In genomic region chr5:5644249-5644648, GRCh38 we compare ENCODE assay signal across 19 cellular contexts.
A peak's percentile ranks its signal among the peaks of the same experiment; 100 is the strongest.
DNase-seq lines count a peak whose midpoint lies in the region; ATAC-seq and TF ChIP-seq lines count a peak whose summit lies in the region.
"Had no signal": no experiment of that assay in that cellular context is flagged by ENCODE, and none has a peak within 500 bp of the region (broad histone marks: within the 10 kb centered on the region; RNA-seq: fewer than 3 reads in every experiment).

No MANE protein-coding gene starts in this region.

- H3F3A ChIP-seq in GM23338 (replicated peaks; ENCODE audit: low read depth): no peaks in the 10 kb centered on the region

- no peaks in the 10 kb centered on the region for H3K79me2 ChIP-seq in GM23338 (replicated peaks; ENCODE audit: insufficient read depth)

- H3K36me3 Mint-ChIP-seq in GM23338 (ENCODE audit: low read depth): no peaks in the 10 kb centered on the region
- no peaks in the 10 kb centered on the region for H3K36me3 Mint-ChIP-seq in stimulated activated memory B cell treated with anti-CD40 and anti-IgM and Interleukin-4, amounts not matched to agents 10 μg/mL and 1 μg/mL and 100 μg/mL, for 72 hours
- H3K36me3 Mint-ChIP-seq: CD4-positive, CD25-positive, alpha-beta regulatory T cell; CD8-positive, alpha-beta memory T cell had no signal

- H3K27me3 ChIP-seq in GM23338 (ENCODE audit: insufficient read depth) (no peaks in the 10 kb centered on the region), esophagus muscularis mucosa (no peaks in the 10 kb centered on the region), stomach smooth muscle (ENCODE audit: control insufficient read depth in 1 of 2, insufficient read depth in 2 of 2, low read length in 2 of 2) (no peaks in the 10 kb centered on the region)
- H3K27me3 ChIP-seq: BE2C had no signal

- H3K27ac Mint-ChIP-seq in GM23338: no peak overlapping the region
- H3K27ac Mint-ChIP-seq in stimulated activated memory B cell treated with anti-CD40 and anti-IgM and Interleukin-4, amounts not matched to agents 10 μg/mL and 1 μg/mL and 100 μg/mL, for 72 hours: no peak overlapping the region
- H3K27ac Mint-ChIP-seq: CD4-positive, CD25-positive, alpha-beta regulatory T cell; CD8-positive, alpha-beta memory T cell had no signal

- H3K4me1 Mint-ChIP-seq in GM23338: peaks cover 5% of the 10 kb centered on the region; the same call in 1 of the 3 replicates
- H3K4me1 Mint-ChIP-seq in stimulated activated memory B cell treated with anti-CD40 and anti-IgM and Interleukin-4, amounts not matched to agents 10 μg/mL and 1 μg/mL and 100 μg/mL, for 72 hours: peaks cover 7% of the 10 kb centered on the region
- H3K4me1 Mint-ChIP-seq: CD4-positive, CD25-positive, alpha-beta regulatory T cell; CD8-positive, alpha-beta memory T cell had no signal

- H3K27me3 Mint-ChIP-seq in GM23338 (ENCODE audit: insufficient read depth, low read depth, poor library complexity): peaks cover 1% of the 10 kb centered on the region
- peaks cover 9% of the 10 kb centered on the region for H3K27me3 Mint-ChIP-seq in stimulated activated memory B cell treated with anti-CD40 and anti-IgM and Interleukin-4, amounts not matched to agents 10 μg/mL and 1 μg/mL and 100 μg/mL, for 72 hours
- H3K27me3 Mint-ChIP-seq: CD4-positive, CD25-positive, alpha-beta regulatory T cell had no signal

- TF ChIP-seq POLR2A in esophagus muscularis mucosa (IDR thresholded peaks at IDR 0.05; ENCODE audit: low read depth): no peak

- H3K36me3 ChIP-seq in GM23338 (ENCODE audit: insufficient read depth) (no peaks in the 10 kb centered on the region), esophagus muscularis mucosa (no peaks in the 10 kb centered on the region), stomach smooth muscle (ENCODE audit: control insufficient read depth in 2 of 2, insufficient read depth in 2 of 2, low read length in 2 of 2) (no peaks in the 10 kb centered on the region)
- H3K36me3 ChIP-seq: BE2C had no signal

- H3K4me1 ChIP-seq in GM23338 (ENCODE audit: insufficient read depth) (no peaks in the 10 kb centered on the region), esophagus muscularis mucosa (peaks cover 3 to 22% (median 10%) of the 10 kb centered on the region in 4 donors), stomach smooth muscle (ENCODE audit: control insufficient read depth, insufficient read depth, low read length) (peaks cover 16% of the 10 kb centered on the region)

- intact Hi-C loops in esophagus muscularis mucosa (cut with DNase I): no loop called here

- H3K4me2 ChIP-seq in GM23338: no peak overlapping the region

- H3K9me3 Mint-ChIP-seq in GM23338: no peaks in the 10 kb centered on the region; the same call in 2 of the 3 replicates
- no peaks in the 10 kb centered on the region for H3K9me3 Mint-ChIP-seq in stimulated activated memory B cell treated with anti-CD40 and anti-IgM and Interleukin-4, amounts not matched to agents 10 μg/mL and 1 μg/mL and 100 μg/mL, for 72 hours
- H3K9me3 Mint-ChIP-seq: CD4-positive, CD25-positive, alpha-beta regulatory T cell; CD8-positive, alpha-beta memory T cell had no signal

- H3K9ac ChIP-seq in stomach smooth muscle (ENCODE audit: low read length in 2 of 2): no peak overlapping the region
- H3K9ac ChIP-seq: GM23248 had no signal

- no peak overlapping the region for H3K4me3 Mint-ChIP-seq in GM23338
- H3K4me3 Mint-ChIP-seq in stimulated activated memory B cell treated with anti-CD40 and anti-IgM and Interleukin-4, amounts not matched to agents 10 μg/mL and 1 μg/mL and 100 μg/mL, for 72 hours: no peak overlapping the region
- H3K4me3 Mint-ChIP-seq: CD4-positive, CD25-positive, alpha-beta regulatory T cell; CD8-positive, alpha-beta memory T cell had no signal

- H3K9me3 ChIP-seq in esophagus muscularis mucosa (no peaks in the 10 kb centered on the region), stomach smooth muscle (ENCODE audit: control insufficient read depth in 2 of 2, low read length in 2 of 2) (no peaks in the 10 kb centered on the region)
- H3K9me3 ChIP-seq: BE2C had no signal

- H3K27ac ChIP-seq in GM23338 (ENCODE audit: low read depth) (no peak overlapping the region), esophagus muscularis mucosa (replicated peaks in 1 of 4) (peak overlapping the region in 1 of 4 donors; percentile 54), stomach smooth muscle (ENCODE audit: low read length) (peak overlapping the region; percentile 11)
- H3K27ac ChIP-seq: GM23248, HL-60 had no signal

- WGBS in esophagus muscularis mucosa: 45% methylated on average over 6 of the region's 6 CpGs

- H3K4me3 ChIP-seq in GM23338: no peak overlapping the region
- H3K4me3 ChIP-seq in esophagus muscularis mucosa: no peak overlapping the region
- peak overlapping the region in 1 of 2 donors; percentile 44 for H3K4me3 ChIP-seq in stomach smooth muscle (ENCODE audit: low read length in 2 of 2)
- H3K4me3 ChIP-seq: GM23248 had no signal

- no peak for ATAC-seq in GM23338
- no peak for ATAC-seq in stimulated activated memory B cell treated with anti-CD40 and anti-IgM and Interleukin-4, amounts not matched to agents 10 μg/mL and 1 μg/mL and 100 μg/mL, for 72 hours

- TF ChIP-seq CTCF in GM23338 (conservative IDR thresholded peaks at IDR 0.05; ENCODE audit: low read depth in 2 of 2) (no peak), esophagus muscularis mucosa (IDR thresholded peaks at IDR 0.05) (no peak)

- H4K20me1 ChIP-seq in GM23338 (replicated peaks; ENCODE audit: insufficient read depth): no peaks in the 10 kb centered on the region

- TF ChIP-seq EP300 in esophagus muscularis mucosa (IDR thresholded peaks at IDR 0.05): no peak

- DNase-seq in GM23338 (ENCODE audit: low spot score): peak; percentile 6
- peak; percentile 59 to 91 for DNase-seq in NCI-H524 (lab: John Stamatoyannopoulos, UW)
- DNase-seq in esophagus muscularis mucosa (ENCODE audit: extremely low spot score): peak; percentile 82
- DNase-seq in NAMALWA (ENCODE audit: low spot score): no peak
- no peak for DNase-seq in DMS153 (lab: John Stamatoyannopoulos, UW)
- DNase-seq: ACHN; BE2C; C1 segment of cervical spinal cord; CD4-positive, CD25-positive, alpha-beta regulatory T cell; CD8-positive, alpha-beta memory T cell; COR-L47; DMS 273 treated with DMSO at 0.1 percent for 48 hours; DMS79; GDM1; GM23248; HCEC 1CT had no signal

- 0 out of 2 replicates have a peak, but pooled peaks cover 9% of the 10 kb centered on the region for H3K9me2 ChIP-seq in GM23338 (ENCODE audit: insufficient read depth)

- H2AFZ ChIP-seq in GM23338: peak overlapping the region; percentile 76
- H2AFZ ChIP-seq: GM23248 had no signal

TF ChIP-seq in GM23338, 12 proteins besides CTCF, POLR2A, EP300 and RAD21 (continues in another document):
- TF ChIP-seq ZNF331 (CRISPR knock-in tag; IDR thresholded peaks at IDR 0.05; ENCODE audit: low read depth): no peak
- TF ChIP-seq ZNF114 (CRISPR knock-in tag; IDR thresholded peaks at IDR 0.05): no peak
- no peak for TF ChIP-seq STAT1 (IDR thresholded peaks at IDR 0.05; ENCODE audit: unreplicated experiment)
- TF ChIP-seq EZH2 (IDR thresholded peaks at IDR 0.05; ENCODE audit: low read depth, unreplicated experiment): no peak
- no peak for TF ChIP-seq POLR2AphosphoS5 (IDR thresholded peaks at IDR 0.05; ENCODE audit: low read depth)

Comparison
In these comparisons a context has a peak if more than half of its experiments do, and no peak if none do; other contexts are left out.
1. DNase-seq: peak in GM23338 (single experiment), NCI-H524 (2 of 2) and esophagus muscularis mucosa (single experiment); none in NAMALWA (single experiment) and DMS153 (single experiment).